13 cellular contexts compared by ENCODE assay signal in the genomic region with DNA sequence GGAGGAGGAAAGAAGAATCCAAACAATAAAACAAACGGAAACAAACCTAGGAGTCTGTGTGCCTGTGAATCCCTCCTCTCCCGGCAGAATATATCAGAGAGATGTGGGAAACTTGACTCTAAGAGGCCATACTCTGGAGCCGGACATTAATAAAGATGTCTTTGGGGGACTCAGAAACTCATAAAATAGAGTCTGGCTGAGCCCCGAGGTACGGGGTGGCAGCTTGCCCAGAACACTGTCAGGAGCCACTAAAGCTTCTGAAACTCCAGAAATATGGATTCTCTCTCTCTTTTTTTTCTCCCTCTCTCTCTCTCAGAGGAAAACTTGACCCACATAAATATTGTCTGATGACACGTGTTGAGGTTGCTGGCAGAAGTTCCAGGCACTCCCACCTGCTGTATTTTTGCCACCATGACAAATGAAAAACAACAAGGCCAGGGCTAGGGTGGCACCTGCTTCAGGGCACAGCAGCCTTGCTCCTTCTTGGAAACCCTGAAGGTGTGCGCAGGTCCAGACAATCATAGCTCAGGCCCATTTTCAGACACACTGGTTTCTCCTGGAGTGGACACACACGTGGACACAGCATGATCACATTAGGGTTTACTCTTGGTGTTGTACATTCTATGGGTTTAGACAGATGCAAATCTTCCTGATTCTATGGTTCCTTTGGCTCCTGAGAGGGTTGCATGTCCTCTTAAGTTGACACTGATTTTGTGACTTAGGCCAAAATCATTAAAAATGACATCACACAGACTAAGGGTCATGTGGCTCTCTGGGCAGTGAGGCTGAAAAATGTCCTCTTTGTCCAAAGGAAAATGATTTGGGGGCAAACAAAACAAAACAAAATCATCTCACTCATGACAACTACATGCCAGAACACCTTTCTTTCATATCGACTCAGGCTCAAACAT.
"Had no signal": no experiment of that assay in that cellular context is flagged by ENCODE, and none has a peak within 500 bp of the region (broad histone marks: within the 10 kb centered on the region; RNA-seq: fewer than 3 reads in every experiment).

No MANE protein-coding gene starts in this region.

- H3K36me3 Mint-ChIP-seq: activated naive CD8-positive, alpha-beta T cell; immature natural killer cell; memory B cell; stimulated activated effector memory CD8-positive, alpha-beta T cell treated with anti-CD3 and anti-CD28 coated beads, Interleukin-12 subunit alpha, Interleukin-12 subunit beta, amount 100 ng/mL, for 72 hours had no signal

- H3K36me3 ChIP-seq: esophagus muscularis mucosa, pancreas, thyroid gland had no signal

- H3K27me3 Mint-ChIP-seq: activated CD4-positive, alpha-beta memory T cell treated with anti-CD3 and anti-CD28 coated beads, Interleukin-2, amount 10 ng/mL, durations not matched to agents 7 days and 5 days; activated naive CD8-positive, alpha-beta T cell; memory B cell had no signal

- H3K9me3 ChIP-seq: esophagus muscularis mucosa, pancreas, thyroid gland had no signal

- H3K4me3 ChIP-seq: esophagus muscularis mucosa, pancreas, smooth muscle cell, thyroid gland had no signal

- H3K4me1 Mint-ChIP-seq: activated CD4-positive, alpha-beta memory T cell treated with anti-CD3 and anti-CD28 coated beads, Interleukin-2, amount 10 ng/mL, durations not matched to agents 7 days and 5 days; immature natural killer cell; memory B cell; stimulated activated effector memory CD8-positive, alpha-beta T cell treated with anti-CD3 and anti-CD28 coated beads, Interleukin-12 subunit alpha, Interleukin-12 subunit beta, amount 100 ng/mL, for 72 hours had no signal

- DNase-seq: activated CD4-positive, alpha-beta memory T cell treated with anti-CD3 and anti-CD28 coated beads, Interleukin-2, amount 10 ng/mL, durations not matched to agents 7 days and 5 days; activated CD4-positive, alpha-beta T cell treated with anti-CD3 and anti-CD28 coated beads for 1 hour; activated gamma-delta T cell; activated T-cell treated with anti-CD3 and anti-CD28 coated beads, Interleukin-2, amount 50 U/mL, for 48 hours; glutamatergic neuron; immature natural killer cell; pancreas; thyroid gland had no signal

- H3K27ac Mint-ChIP-seq: activated CD4-positive, alpha-beta memory T cell treated with anti-CD3 and anti-CD28 coated beads, Interleukin-2, amount 10 ng/mL, durations not matched to agents 7 days and 5 days; activated naive CD8-positive, alpha-beta T cell; immature natural killer cell; memory B cell; stimulated activated effector memory CD8-positive, alpha-beta T cell treated with anti-CD3 and anti-CD28 coated beads, Interleukin-12 subunit alpha, Interleukin-12 subunit beta, amount 100 ng/mL, for 72 hours had no signal

- H3K4me2 ChIP-seq: smooth muscle cell had no signal

- H3K9me3 Mint-ChIP-seq: activated CD4-positive, alpha-beta memory T cell treated with anti-CD3 and anti-CD28 coated beads, Interleukin-2, amount 10 ng/mL, durations not matched to agents 7 days and 5 days; immature natural killer cell; memory B cell had no signal

- ATAC-seq: pancreas; stimulated activated effector memory CD8-positive, alpha-beta T cell treated with anti-CD3 and anti-CD28 coated beads, Interleukin-12 subunit alpha, Interleukin-12 subunit beta, amount 100 ng/mL, for 72 hours had no signal

- H3K4me3 Mint-ChIP-seq: activated CD4-positive, alpha-beta memory T cell treated with anti-CD3 and anti-CD28 coated beads, Interleukin-2, amount 10 ng/mL, durations not matched to agents 7 days and 5 days; activated naive CD8-positive, alpha-beta T cell; immature natural killer cell; memory B cell; stimulated activated effector memory CD8-positive, alpha-beta T cell treated with anti-CD3 and anti-CD28 coated beads, Interleukin-12 subunit alpha, Interleukin-12 subunit beta, amount 100 ng/mL, for 72 hours had no signal

- H3K27ac ChIP-seq: esophagus muscularis mucosa, pancreas, thyroid gland had no signal

- H3K27me3 ChIP-seq: pancreas, thyroid gland had no signal

- H3K4me1 ChIP-seq: esophagus muscularis mucosa, pancreas, thyroid gland had no signal
